18 cellular contexts compared by ENCODE assay signal in genomic region chr18:35917043-35917442, GRCh38.
DNase-seq lines count a peak whose midpoint lies in the region; ATAC-seq and TF ChIP-seq lines count a peak whose summit lies in the region.
"Had no signal": no experiment of that assay in that cellular context is flagged by ENCODE, and none has a peak within 500 bp of the region (broad histone marks: within the 10 kb centered on the region; RNA-seq: fewer than 3 reads in every experiment).

No MANE protein-coding gene starts in this region.

- no peak for DNase-seq in DND-41
- no peak for DNase-seq in NB4 (ENCODE audit: low read depth)
- DNase-seq in choroid plexus epithelial cell (ENCODE audit: low read depth) = no peak
- DNase-seq in stomach = no peak
- no peak for DNase-seq in ascending aorta (ENCODE audit: low spot score in 2 of 2)
- DNase-seq: activated CD8-positive, alpha-beta T cell treated with anti-CD3 and anti-CD28 coated beads for 36 hours; activated naive CD8-positive, alpha-beta T cell treated with anti-CD3 and anti-CD28 coated beads, Interleukin-2, amount 50 U/mL, for 24 hours; activated T-cell treated with anti-CD3 and anti-CD28 coated beads, Interleukin-2, amount 50 U/mL, for 72 hours; cerebellar nuclear complex; glutamatergic neuron; mesenchymal stem cell; NCI-H1417 treated with DMSO at 0.1 percent for 48 hours; NCI-H524 treated with DMSO at 0.1 percent for 48 hours; Peyer's patch had no signal

- no peaks in the 10 kb centered on the region for H3K4me1 ChIP-seq in DND-41 (ENCODE audit: insufficient read depth, low read length)
- H3K4me1 ChIP-seq in stomach = no peaks in the 10 kb centered on the region
- H3K4me1 ChIP-seq in ascending aorta = no peaks in the 10 kb centered on the region
- H3K4me1 ChIP-seq: Peyer's patch had no signal

- H3K27ac ChIP-seq in 22Rv1 (no peak overlapping the region), DND-41 (ENCODE audit: low read length) (no peak overlapping the region), stomach (no peak overlapping the region), ascending aorta (no peak overlapping the region)
- H3K27ac ChIP-seq: Peyer's patch had no signal

- H3K36me3 ChIP-seq in DND-41 (ENCODE audit: insufficient read depth, low read length) = no peaks in the 10 kb centered on the region
- H3K36me3 ChIP-seq in stomach = no peaks in the 10 kb centered on the region
- H3K36me3 ChIP-seq in ascending aorta = no peaks in the 10 kb centered on the region
- H3K36me3 ChIP-seq: Peyer's patch had no signal

- no peaks in the 10 kb centered on the region for H4K20me1 ChIP-seq in DND-41 (ENCODE audit: insufficient read depth, low read length)

- H3K79me2 ChIP-seq in DND-41 (ENCODE audit: insufficient read depth, low read length) = no peaks in the 10 kb centered on the region

- H3K4me2 ChIP-seq in DND-41 (ENCODE audit: insufficient read depth, low read length) = no peak overlapping the region

- H3K9me3 ChIP-seq in DND-41 (ENCODE audit: insufficient read depth, low read length, severe bottlenecking) = no peaks in the 10 kb centered on the region
- no peaks in the 10 kb centered on the region for H3K9me3 ChIP-seq in stomach
- H3K9me3 ChIP-seq in ascending aorta = no peaks in the 10 kb centered on the region
- H3K9me3 ChIP-seq: Peyer's patch had no signal

- ATAC-seq in DND-41 (ENCODE audit: insufficient read depth, low read depth) (no peak), HG02759 (IDR thresholded peaks at IDR 0.05; ENCODE audit: unreplicated experiment) (no peak), GM21360 (IDR thresholded peaks at IDR 0.05; ENCODE audit: unreplicated experiment) (no peak)
- ATAC-seq: activated CD8-positive, alpha-beta T cell treated with anti-CD3 and anti-CD28 coated beads for 36 hours; activated naive CD8-positive, alpha-beta T cell treated with anti-CD3 and anti-CD28 coated beads, Interleukin-2, amount 50 U/mL, for 24 hours; activated T-cell treated with anti-CD3 and anti-CD28 coated beads, Interleukin-2, amount 50 U/mL, for 72 hours; natural killer cell treated with Interleukin-12 subunit alpha and Interleukin-12 subunit beta and Interleukin-15 and Interleukin-18, amount 100 ng/mL, for 72 hours had no signal

- H3K9ac ChIP-seq in DND-41 (ENCODE audit: low read depth, low read length) = no peak overlapping the region

- no peak overlapping the region for H2AFZ ChIP-seq in DND-41 (ENCODE audit: low read depth, low read length)

- no peak for TF ChIP-seq POLR2A in NB4 (IDR thresholded peaks at IDR 0.05; ENCODE audit: extremely low read depth, insufficient read length)
- TF ChIP-seq POLR2A in stomach (IDR thresholded peaks at IDR 0.05) = no peak

- intact Hi-C loops in stomach (cut with DNase I; ENCODE audit: low total_unique reads) (no loop called here), ascending aorta (cut with DNase I) (no loop called here)

- TF ChIP-seq CTCF in 22Rv1 (IDR thresholded peaks at IDR 0.05) (peak; percentile 53), DND-41 (IDR thresholded peaks at IDR 0.05; ENCODE audit: borderline replicate concordance, extremely low read depth, low read length, poor library complexity, severe bottlenecking) (peak; percentile 16), NB4 (IDR thresholded peaks at IDR 0.05; ENCODE audit: low read depth, low read length) (peak; percentile 14), choroid plexus epithelial cell (conservative IDR thresholded peaks at IDR 0.05; ENCODE audit: low read depth, low read length) (peak; percentile 15), stomach (IDR thresholded peaks at IDR 0.05) (peak in 1 of 7 experiments; percentile 6), ascending aorta (IDR thresholded peaks at IDR 0.05) (no peak)

- H3K4me3 ChIP-seq in DND-41 (ENCODE audit: low read depth in 1 of 2, low read length in 2 of 2) (no peak overlapping the region), NB4 (ENCODE audit: low read depth, low read length) (no peak overlapping the region), choroid plexus epithelial cell (ENCODE audit: low read depth, low read length) (no peak overlapping the region), stomach (no peak overlapping the region), ascending aorta (no peak overlapping the region)
- H3K4me3 ChIP-seq: Peyer's patch had no signal

- TF ChIP-seq EP300 in stomach (IDR thresholded peaks at IDR 0.05) = no peak

- peaks cover 8% of the 10 kb centered on the region for H3K27me3 ChIP-seq in DND-41 (ENCODE audit: insufficient read depth, low read length, poor library complexity)
- peaks cover 0 to 16% (median 0%) of the 10 kb centered on the region in 3 donors for H3K27me3 ChIP-seq in stomach
- H3K27me3 ChIP-seq in ascending aorta = no peaks in the 10 kb centered on the region
- H3K27me3 ChIP-seq: Peyer's patch had no signal

Comparison
In these comparisons a context has a peak if more than half of its experiments do, and no peak if none do; other contexts are left out.
1. CTCF ChIP-seq: peak in 22Rv1 (single experiment), DND-41 (single experiment), NB4 (single experiment) and choroid plexus epithelial cell (single experiment); none in ascending aorta (0 of 3).